In the genomic region with DNA sequence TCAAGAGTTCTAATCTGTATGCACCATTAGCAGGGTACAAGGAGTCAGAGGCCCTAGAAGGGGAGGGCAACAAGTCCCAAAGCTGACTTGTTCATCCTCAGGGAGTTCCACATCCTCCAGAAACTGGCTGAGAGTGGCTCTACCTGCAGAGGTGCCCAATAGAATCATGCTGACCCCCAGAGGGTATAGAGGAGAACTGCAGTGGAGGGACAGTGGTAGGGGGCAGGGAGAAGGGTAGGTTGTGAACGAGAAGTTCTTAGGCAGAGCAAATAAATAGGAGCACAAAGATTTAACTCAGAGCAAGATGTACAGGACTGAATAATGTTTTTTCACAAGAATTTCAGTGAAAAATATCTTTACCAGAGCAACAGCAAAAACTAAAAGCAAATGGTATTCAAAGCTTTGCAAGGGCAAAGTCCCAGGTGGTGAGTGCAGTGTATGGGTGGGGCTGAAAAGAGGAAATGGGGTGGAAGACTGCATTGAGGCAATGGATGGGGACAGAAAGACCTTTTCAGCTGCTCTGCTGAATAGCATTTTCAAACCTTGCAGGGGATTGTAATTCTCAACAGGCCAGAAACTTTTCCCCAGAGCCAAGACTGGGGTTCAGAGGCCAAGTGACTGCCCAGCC, we compare ENCODE assay signal across 10 cellular contexts. TPM values are rescaled to one million over a fixed set of nuclear protein-coding genes. Genes with fewer than 3 reads are reported as not detected.
DNase-seq lines count a peak whose midpoint lies in the region; ATAC-seq and TF ChIP-seq lines count a peak whose summit lies in the region.
"Had no signal": no experiment of that assay in that cellular context is flagged by ENCODE, and none has a peak within 500 bp of the region (broad histone marks: within the 10 kb centered on the region; RNA-seq: fewer than 3 reads in every experiment).

No MANE protein-coding gene starts in this region.

- no peaks in the 10 kb centered on the region for H3K27me3 ChIP-seq in colonic mucosa
- H3K27me3 ChIP-seq: cardiac muscle cell had no signal

- no peaks in the 10 kb centered on the region for H3K9me3 ChIP-seq in colonic mucosa

- intact Hi-C loops in colonic mucosa (cut with DNase I) = loop anchor here (10.0 kb wide), 1 partner anchor 171 kb away; no protein-coding TSS in a partner anchor
- intact Hi-C loops in Right ventricle myocardium inferior (cut with DNase I) = no loop called here

- H3K9ac ChIP-seq in colonic mucosa (ENCODE audit: low read depth in 2 of 2, low read length in 2 of 2) = no peak overlapping the region

- peak; percentile 70 for DNase-seq in colonic mucosa
- no peak for DNase-seq in NCI-H2227 treated with DMSO at 0.1 percent for 48 hours (lab: John Stamatoyannopoulos, UW)
- no peak for DNase-seq in kidney glomerular epithelial cell (lab: John Stamatoyannopoulos, UW)
- DNase-seq in DMS153 (lab: John Stamatoyannopoulos, UW) = no peak
- no peak for DNase-seq in Right ventricle myocardium inferior (ENCODE audit: missing footprints)

- peaks cover 5% of the 10 kb centered on the region for H3K4me1 ChIP-seq in colonic mucosa

- TF ChIP-seq CTCF in C4-2B (conservative IDR thresholded peaks at IDR 0.05) = peak; percentile 53
- peak; percentile 56 for TF ChIP-seq CTCF in colonic mucosa (IDR thresholded peaks at IDR 0.05)

- H3K4me3 ChIP-seq in colonic mucosa = no peak overlapping the region
- H3K4me3 ChIP-seq: cardiac muscle cell had no signal

- H3K36me3 ChIP-seq in colonic mucosa = no peaks in the 10 kb centered on the region
- H3K36me3 ChIP-seq: cardiac muscle cell had no signal

- ATAC-seq in GM19351 (IDR thresholded peaks at IDR 0.05; ENCODE audit: unreplicated experiment) (peak; percentile 78), HG03520 (IDR thresholded peaks at IDR 0.05; ENCODE audit: unreplicated experiment) (peak; percentile 50), Right ventricle myocardium inferior (no peak)

- no peak overlapping the region for H3K27ac ChIP-seq in C4-2B
- H3K27ac ChIP-seq in colonic mucosa = peak overlapping the region; percentile 71
- H3K27ac ChIP-seq: cardiac muscle cell had no signal

RNA-seq across cellular contexts. Expression of a gene that starts 3.1 kb away (rescaled TPM):
- total RNA-seq in colonic mucosa (under 1 TPM; 0.10 to 0.40 TPM), Right ventricle myocardium inferior (not detected)
- total RNA-seq: cardiac muscle cell, Daoy had no signal

RNA-seq across cellular contexts. Expression of a gene that starts 46.1 kb away (rescaled TPM):
- total RNA-seq in colonic mucosa = under 1 TPM in 1 of 2 donors, not detected in 1; 0.07 TPM
- not detected for total RNA-seq in Right ventricle myocardium inferior
- total RNA-seq: cardiac muscle cell, Daoy had no signal
